In genomic region chr4:139728840-139729239, GRCh38 we compare ENCODE assay signal across 18 cellular contexts.
DNase-seq lines count a peak whose midpoint lies in the region; ATAC-seq and TF ChIP-seq lines count a peak whose summit lies in the region.
"Had no signal": no experiment of that assay in that cellular context is flagged by ENCODE, and none has a peak within 500 bp of the region (broad histone marks: within the 10 kb centered on the region; RNA-seq: fewer than 3 reads in every experiment).

No MANE protein-coding gene starts in this region.

- peak; percentile 85 for DNase-seq in COR-L47 (lab: John Stamatoyannopoulos, UW)
- peak; percentile 12 for DNase-seq in NCI-H1436 treated with DMSO at 0.1 percent for 48 hours (lab: John Stamatoyannopoulos, UW)
- peak; percentile 78 for DNase-seq in NCI-H510A treated with DMSO at 0.1 percent for 48 hours (lab: John Stamatoyannopoulos, UW)
- DNase-seq in left lobe of liver (ENCODE audit: low spot score) = no peak
- DNase-seq in midbrain (lab: John Stamatoyannopoulos, UW) = no peak
- DNase-seq in GM13977 (ENCODE audit: low spot score) = no peak
- DNase-seq: activated CD4-positive, alpha-beta memory T cell treated with anti-CD3 and anti-CD28 coated beads, Interleukin-2, amount 10 ng/mL, durations not matched to agents 7 days and 5 days; activated T-cell treated with anti-CD3 and anti-CD28 coated beads, Interleukin-2, amount 50 U/mL, for 4 hours; DND-41; HCEC 1CT; naive B cell; NCI-H1694 treated with DMSO at 0.1 percent for 48 hours; SHP77 treated with DMSO at 0.1 percent for 48 hours; stimulated activated naive CD4-positive, alpha-beta T cell; T-helper 1 cell had no signal

- ATAC-seq in left lobe of liver (peak; percentile 43), GM21528 (IDR thresholded peaks at IDR 0.05; ENCODE audit: low FRiP score, unreplicated experiment) (no peak), HG02852 (IDR thresholded peaks at IDR 0.05; ENCODE audit: unreplicated experiment) (no peak)
- ATAC-seq: activated naive CD4-positive, alpha-beta T cell treated with anti-CD3 and anti-CD28 coated beads, Interleukin-2, amount 50 U/mL, for 72 hours; activated T-cell treated with anti-CD3 and anti-CD28 coated beads, Interleukin-2, amount 50 U/mL, for 4 hours had no signal

- in situ Hi-C loops in GM13977 (cut with MboI; ENCODE audit: low pct_unique_long_range_greater_than_20kb, low sequenced_read_pairs, unreplicated experiment) = no loop called here

- TF ChIP-seq CTCF in GM13977 (IDR thresholded peaks at IDR 0.05; ENCODE audit: extremely low read depth, insufficient read depth, missing control alignments) = no peak

Comparison
In these comparisons a context has a peak if more than half of its experiments do, and no peak if none do; other contexts are left out.
1. DNase-seq: peak in COR-L47 (single experiment), NCI-H1436 treated with DMSO at 0.1 percent for 48 hours (single experiment) and NCI-H510A treated with DMSO at 0.1 percent for 48 hours (single experiment); none in left lobe of liver (single experiment), midbrain (single experiment) and GM13977 (single experiment).